ENCODE assay signal across 1 cellular context in genomic region chr7:156095908-156096539, GRCh38.
TF ChIP-seq lines count a peak whose summit lies in the region.

No MANE protein-coding gene starts in this region.

TF ChIP-seq in IMR-90, 13 proteins besides CTCF, POLR2A, EP300 and RAD21:
- no peak for TF ChIP-seq BHLHE40 (IDR thresholded peaks at IDR 0.05; ENCODE audit: low read depth, low read length)
- TF ChIP-seq CHD1 (IDR thresholded peaks at IDR 0.05; ENCODE audit: low read depth, low read length): no peak
- TF ChIP-seq SMC3 (IDR thresholded peaks at IDR 0.05; ENCODE audit: low read depth, low read length): no peak
- no peak for TF ChIP-seq ELK1 (IDR thresholded peaks at IDR 0.05; ENCODE audit: borderline replicate concordance, low read depth, low read length)
- TF ChIP-seq FOS (IDR thresholded peaks at IDR 0.05; ENCODE audit: low read depth, low read length): no peak
- no peak for TF ChIP-seq NFE2L2 (IDR thresholded peaks at IDR 0.05; ENCODE audit: low read depth, low read length)
